Comparison of ENCODE assay signal across 9 cellular contexts in the genomic region with DNA sequence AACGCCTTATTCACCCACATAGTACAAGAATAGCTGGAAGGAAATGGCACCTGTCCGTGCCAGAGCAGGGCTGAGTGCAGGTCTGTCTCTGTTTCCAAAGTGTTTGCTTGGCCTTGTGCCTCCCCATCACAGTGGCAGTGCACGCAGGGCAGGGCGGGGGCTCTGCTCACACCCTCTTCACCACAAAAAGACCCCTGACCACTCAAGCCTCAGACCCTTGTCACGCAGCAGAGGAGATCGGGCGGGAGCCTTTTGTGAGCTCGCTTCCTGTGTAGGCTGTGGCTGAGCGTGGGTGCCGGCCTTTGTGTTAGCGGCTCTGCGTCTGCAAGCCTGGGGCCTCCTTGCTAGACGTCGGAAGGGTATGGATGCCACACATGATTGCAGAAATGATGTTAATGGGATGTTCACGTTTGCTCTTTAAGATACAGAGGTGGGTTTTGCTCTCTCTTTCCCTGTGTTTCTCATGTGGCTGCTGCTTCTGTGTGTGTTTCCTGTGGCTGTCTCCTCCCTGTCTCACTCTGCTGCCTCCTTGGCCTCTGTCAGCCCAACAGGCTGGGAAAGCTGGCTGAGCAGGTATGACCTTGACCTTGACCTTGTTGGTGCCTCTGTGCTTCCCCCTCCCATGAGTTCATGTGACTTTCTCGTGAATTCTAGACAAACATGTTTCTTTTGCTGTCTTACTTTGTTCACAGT. TPM values are rescaled to one million over a fixed set of nuclear protein-coding genes. Genes with fewer than 3 reads are reported as not detected.
DNase-seq lines count a peak whose midpoint lies in the region; ATAC-seq and TF ChIP-seq lines count a peak whose summit lies in the region.
"Had no signal": no experiment of that assay in that cellular context is flagged by ENCODE, and none has a peak within 500 bp of the region (broad histone marks: within the 10 kb centered on the region; RNA-seq: fewer than 3 reads in every experiment).

No MANE protein-coding gene starts in this region.

- H3K27me3 Mint-ChIP-seq in natural killer cell (ENCODE audit: low read depth in 2 of 2) (no peaks in the 10 kb centered on the region), MCF 10A (ENCODE audit: insufficient read depth, unreplicated experiment) (no peaks in the 10 kb centered on the region), chondrocyte (ENCODE audit: low read depth) (no peaks in the 10 kb centered on the region)

- H3K4me1 Mint-ChIP-seq in natural killer cell (peaks cover 22 to 53% of the 10 kb centered on the region in 2 donors), MCF 10A (ENCODE audit: insufficient read depth, unreplicated experiment) (no peaks in the 10 kb centered on the region), chondrocyte (ENCODE audit: low read depth) (no peaks in the 10 kb centered on the region)

- peak overlapping the region; percentile 80 for H3K4me3 Mint-ChIP-seq in natural killer cell
- no peak overlapping the region for H3K4me3 Mint-ChIP-seq in MCF 10A (ENCODE audit: unreplicated experiment)
- H3K4me3 Mint-ChIP-seq in chondrocyte (ENCODE audit: unreplicated experiment) = no peak overlapping the region

- WGBS in upper lobe of left lung, 2 donors = 71 to 72% methylated on average over 16 of the region's 16 CpGs

- POLR2A ChIA-PET in MCF 10A (lab: Yijun Ruan, JAX) = interaction anchor here (0.6 to 1.0 kb wide), 3 partner anchors 38 to 527 kb away, joined by 3 to 4 read pairs (median 3); no protein-coding TSS in a partner anchor

- H3K4me1 ChIP-seq in upper lobe of left lung = peaks cover 0 to 7% (median 5%) of the 10 kb centered on the region in 4 donors

- H3K27ac ChIP-seq in upper lobe of left lung = peak overlapping the region in 3 of 4 donors; percentile 12 to 59 (median 37)

- BruUV-seq in MCF 10A (replicated peaks; lab: Mats Ljungman, UMichigan) = no TSS peak

- TF ChIP-seq CTCF in natural killer cell (IDR thresholded peaks at IDR 0.05) = no peak
- TF ChIP-seq CTCF in upper lobe of left lung (IDR thresholded peaks at IDR 0.05) = no peak
- TF ChIP-seq CTCF in MCF 10A (IDR thresholded peaks at IDR 0.05; ENCODE audit: unreplicated experiment) = no peak
- no peak for TF ChIP-seq CTCF in chondrocyte (IDR thresholded peaks at IDR 0.05)

- no peaks in the 10 kb centered on the region for H3K36me3 Mint-ChIP-seq in natural killer cell
- H3K36me3 Mint-ChIP-seq in MCF 10A (ENCODE audit: insufficient read depth, unreplicated experiment) = peaks cover 26% of the 10 kb centered on the region
- peaks cover 24% of the 10 kb centered on the region for H3K36me3 Mint-ChIP-seq in chondrocyte (ENCODE audit: low read depth)

- TF ChIP-seq EP300 in upper lobe of left lung (IDR thresholded peaks at IDR 0.05) = no peak

- no peak for TF ChIP-seq POLR2A in upper lobe of left lung (IDR thresholded peaks at IDR 0.05)

- intact Hi-C loops in natural killer cell (cut with micrococcal nuclease) (loop anchor here (1.0 to 2.0 kb wide), 2 partner anchors 8 to 77 kb away; no protein-coding TSS in a partner anchor), MCF 10A (cut with micrococcal nuclease) (no loop called here)

- H3K36me3 ChIP-seq in upper lobe of left lung = peaks cover 8 to 93% (median 79%) of the 10 kb centered on the region in 4 donors

- DNase-seq in NK-92 treated with Interleukin-12 subunit alpha and Interleukin-12 subunit beta, amount 100 ng/mL, for 24 hours (lab: John Stamatoyannopoulos, UW) = peak; percentile 68
- DNase-seq in NK-92 (lab: John Stamatoyannopoulos, UW; ENCODE audit: unreplicated experiment) (no peak), natural killer cell (peak; percentile 59), upper lobe of left lung (peak in 1 of 2 donors; percentile 59), DMS153 (lab: John Stamatoyannopoulos, UW) (no peak), MCF 10A (ENCODE audit: unreplicated experiment) (no peak), chondrocyte (ENCODE audit: low spot score) (no peak)
- DNase-seq in activated naive CD4-positive, alpha-beta T cell (lab: John Stamatoyannopoulos, UW) = peak in 3 of 4 experiments; percentile 25 to 52 (median 48)

- no peak overlapping the region for H3K4me3 ChIP-seq in upper lobe of left lung

- H3K27me3 ChIP-seq in upper lobe of left lung = no peaks in the 10 kb centered on the region

- H3K9me3 Mint-ChIP-seq in natural killer cell (no peaks in the 10 kb centered on the region), MCF 10A (ENCODE audit: unreplicated experiment) (no peaks in the 10 kb centered on the region), chondrocyte (ENCODE audit: low read depth) (no peaks in the 10 kb centered on the region)

- ATAC-seq in natural killer cell (peak; percentile 85 to 91 (median 86)), upper lobe of left lung (ENCODE audit: low FRiP score in 2 of 2) (no peak)

- H3K27ac Mint-ChIP-seq in natural killer cell = peak overlapping the region; percentile 91 to 96
- H3K27ac Mint-ChIP-seq in MCF 10A (ENCODE audit: low read depth, unreplicated experiment) = no peak overlapping the region
- no peak overlapping the region for H3K27ac Mint-ChIP-seq in chondrocyte (ENCODE audit: unreplicated experiment)

- H3K9me3 ChIP-seq in upper lobe of left lung = no peaks in the 10 kb centered on the region

- CTCF ChIA-PET in MCF 10A (lab: Yijun Ruan, JAX) = interaction anchor here (0.7 kb wide), 1 partner anchor 28 kb away, joined by 3 read pairs; no protein-coding TSS in a partner anchor

RNA-seq across cellular contexts. Expression of a gene that starts 45.4 kb away (rescaled TPM):
- total RNA-seq in natural killer cell (10 to 100 TPM in 1 of 3 donors, 1 to 10 TPM in 1, not detected in 1; 4.0 to 58.9 TPM), upper lobe of left lung (1 to 10 TPM in 4 of 6 donors, not detected in 2; 1.8 to 4.5 (median 2.7) TPM), MCF 10A (2022) (not detected in 2 replicates), chondrocyte (0.41 TPM in 1 of 3 replicates, not detected in the others)
- total RNA-seq: A172 had no signal

Comparison
In these comparisons a context has a peak if more than half of its experiments do, and no peak if none do; other contexts are left out.
1. DNase-seq: peak in NK-92 treated with Interleukin-12 subunit alpha and Interleukin-12 subunit beta, amount 100 ng/mL, for 24 hours (single experiment), activated naive CD4-positive, alpha-beta T cell (3 of 4) and natural killer cell (single experiment); none in NK-92 (single experiment), DMS153 (single experiment), MCF 10A (single experiment) and chondrocyte (single experiment).
2. ATAC-seq: peak in natural killer cell (3 of 3); none in upper lobe of left lung (0 of 2).
3. H3K27ac Mint-ChIP-seq: peak in natural killer cell (2 of 2); none in MCF 10A (single experiment) and chondrocyte (single experiment).